Comparison of ENCODE assay signal across 30 cellular contexts in the genomic region with DNA sequence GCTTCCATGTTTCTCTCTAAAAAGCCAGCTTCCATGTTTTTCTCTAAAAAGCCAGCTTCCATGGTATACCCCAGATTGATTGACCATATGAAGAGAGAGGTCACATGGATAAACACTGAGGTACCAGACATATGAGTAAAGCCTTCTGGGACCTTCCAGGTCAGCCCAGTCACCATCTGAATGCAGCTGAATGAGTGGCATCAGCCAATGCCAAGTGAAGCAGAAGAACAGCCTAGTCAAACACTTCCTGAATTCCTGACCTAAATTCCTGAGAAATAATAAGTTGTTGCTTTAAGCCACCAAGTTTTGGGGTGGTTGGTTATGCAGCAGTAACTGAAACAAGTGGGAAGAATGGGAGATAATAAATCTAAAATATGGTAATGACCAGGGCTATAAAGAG. TPM values are rescaled to one million over a fixed set of nuclear protein-coding genes. Genes with fewer than 3 reads are reported as not detected.
DNase-seq lines count a peak whose midpoint lies in the region; ATAC-seq lines count a peak whose summit lies in the region.
"Had no signal": no experiment of that assay in that cellular context is flagged by ENCODE, and none has a peak within 500 bp of the region (broad histone marks: within the 10 kb centered on the region; RNA-seq: fewer than 3 reads in every experiment).

No MANE protein-coding gene starts in this region.

- H3K36me3 ChIP-seq in MG63 = no peaks in the 10 kb centered on the region
- no peaks in the 10 kb centered on the region for H3K36me3 ChIP-seq in neuronal stem cell (replicated peaks in 1 of 2; ENCODE audit: control insufficient read depth in 2 of 2, insufficient read depth in 2 of 2, low read length in 2 of 2)
- H3K36me3 ChIP-seq: BLaER1, esophagus muscularis mucosa had no signal

- H3K4me2 ChIP-seq in neuronal stem cell (ENCODE audit: insufficient read depth, low read length, poor library complexity, severe bottlenecking) = no peak overlapping the region
- H3K4me2 ChIP-seq: BLaER1, GM23338 had no signal

- H3K36me3 Mint-ChIP-seq in naive thymus-derived CD8-positive, alpha-beta T cell = no peaks in the 10 kb centered on the region
- H3K36me3 Mint-ChIP-seq: activated CD4-positive, alpha-beta memory T cell treated with anti-CD3 and anti-CD28 coated beads for 36 hours had no signal

- H3K4me3 Mint-ChIP-seq in naive thymus-derived CD8-positive, alpha-beta T cell = no peak overlapping the region
- H3K4me3 Mint-ChIP-seq: activated CD4-positive, alpha-beta memory T cell treated with anti-CD3 and anti-CD28 coated beads for 36 hours; activated naive CD8-positive, alpha-beta T cell treated with anti-CD3 and anti-CD28 coated beads, Interleukin-2, amount 50 U/mL, for 24 hours; activated T-cell treated with anti-CD3 and anti-CD28 coated beads, Interleukin-2, amount 50 U/mL, for 72 hours; central memory CD8-positive, alpha-beta T cell; GM23338; nephron had no signal

- H3K14ac ChIP-seq in neuronal stem cell (ENCODE audit: low read length) = no peak overlapping the region

- H3K23ac ChIP-seq in neuronal stem cell (ENCODE audit: low read depth, low read length, poor library complexity) = no peak overlapping the region

- H3K27ac Mint-ChIP-seq in naive thymus-derived CD8-positive, alpha-beta T cell = no peak overlapping the region
- H3K27ac Mint-ChIP-seq: activated CD4-positive, alpha-beta memory T cell treated with anti-CD3 and anti-CD28 coated beads for 36 hours; activated naive CD8-positive, alpha-beta T cell treated with anti-CD3 and anti-CD28 coated beads, Interleukin-2, amount 50 U/mL, for 24 hours; activated T-cell treated with anti-CD3 and anti-CD28 coated beads, Interleukin-2, amount 50 U/mL, for 72 hours; GM23338; nephron had no signal

- DNase-seq in Daoy (ENCODE audit: low read depth) = peak; percentile 45
- peak; percentile 35 for DNase-seq in MG63
- peak; percentile 60 for DNase-seq in astrocyte of the hippocampus (ENCODE audit: low read depth, low spot score)
- peak; percentile 52 for DNase-seq in retina
- no peak for DNase-seq in mucosa of gallbladder (ENCODE audit: low spot score)
- no peak for DNase-seq in neuronal stem cell (ENCODE audit: low spot score)
- DNase-seq in naive thymus-derived CD8-positive, alpha-beta T cell = no peak
- DNase-seq: activated CD4-positive, alpha-beta memory T cell treated with anti-CD3 and anti-CD28 coated beads for 36 hours; activated CD4-positive, CD25-positive, alpha-beta regulatory T cell treated with anti-CD3 and anti-CD28 coated beads, Interleukin-2, amount 50 U/mL, for 72 hours; activated naive CD8-positive, alpha-beta T cell treated with anti-CD3 and anti-CD28 coated beads, Interleukin-2, amount 50 U/mL, for 24 hours; activated T-cell treated with anti-CD3 and anti-CD28 coated beads, Interleukin-2, amount 50 U/mL, for 72 hours; body of pancreas; DMS153; dorsolateral prefrontal cortex; KG1; left cardiac atrium; mucosa of descending colon; NCI-H1417 treated with DMSO at 0.1 percent for 48 hours; NCI-H2029 treated with DMSO at 0.1 percent for 48 hours; NCI-H524 treated with DMSO at 0.1 percent for 48 hours; NK-92 treated with Interleukin-12 subunit alpha and Interleukin-12 subunit beta, amount 100 ng/mL, for 24 hours; SHP77; stimulated activated naive CD4-positive, alpha-beta T cell had no signal

- H3K9me3 ChIP-seq in MG63 (no peaks in the 10 kb centered on the region), neuronal stem cell (replicated peaks in 1 of 2; ENCODE audit: control insufficient read depth in 2 of 2, insufficient read depth in 1 of 2, low read depth in 1 of 2, low read length in 2 of 2) (no peaks in the 10 kb centered on the region)
- H3K9me3 ChIP-seq: BLaER1, body of pancreas, esophagus muscularis mucosa, mucosa of descending colon had no signal

- no peaks in the 10 kb centered on the region for H3K9me3 Mint-ChIP-seq in naive thymus-derived CD8-positive, alpha-beta T cell
- H3K9me3 Mint-ChIP-seq: activated CD4-positive, alpha-beta memory T cell treated with anti-CD3 and anti-CD28 coated beads for 36 hours; activated naive CD8-positive, alpha-beta T cell treated with anti-CD3 and anti-CD28 coated beads, Interleukin-2, amount 50 U/mL, for 24 hours; activated T-cell treated with anti-CD3 and anti-CD28 coated beads, Interleukin-2, amount 50 U/mL, for 72 hours; central memory CD8-positive, alpha-beta T cell; GM23338; nephron had no signal

- no peak overlapping the region for H4K8ac ChIP-seq in neuronal stem cell (ENCODE audit: low read depth, low read length)

- H3K4me1 ChIP-seq in neuronal stem cell (ENCODE audit: control insufficient read depth in 2 of 2, insufficient read depth in 1 of 2, low read depth in 1 of 2, low read length in 2 of 2) = peaks cover 0 to 3% of the 10 kb centered on the region in 2 donors
- H3K4me1 ChIP-seq: body of pancreas had no signal

- peaks cover 0 to 6% (median 1%) of the 10 kb centered on the region in 5 donors for H3K27me3 Mint-ChIP-seq in naive thymus-derived CD8-positive, alpha-beta T cell
- H3K27me3 Mint-ChIP-seq: central memory CD8-positive, alpha-beta T cell had no signal

- peaks cover 1% of the 10 kb centered on the region for H3K79me1 ChIP-seq in neuronal stem cell (ENCODE audit: low read depth, low read length)

- no peak overlapping the region for H3K18ac ChIP-seq in neuronal stem cell (ENCODE audit: low read length)

- no peak overlapping the region for H2AK5ac ChIP-seq in neuronal stem cell (ENCODE audit: low read depth, low read length)

- no peak overlapping the region for H3K9ac ChIP-seq in neuronal stem cell (ENCODE audit: low read depth, low read length, poor library complexity)
- H3K9ac ChIP-seq: BLaER1 had no signal

- H3K4ac ChIP-seq in neuronal stem cell (ENCODE audit: low read length) = no peak overlapping the region

- peaks cover 4 to 6% (median 5%) of the 10 kb centered on the region in 4 donors for H3K4me1 Mint-ChIP-seq in naive thymus-derived CD8-positive, alpha-beta T cell
- H3K4me1 Mint-ChIP-seq: GM23338 had no signal

- H3K4me3 ChIP-seq in MG63 (no peak overlapping the region), neuronal stem cell (ENCODE audit: low read length in 2 of 2) (no peak overlapping the region)
- H3K4me3 ChIP-seq: BLaER1, body of pancreas, dorsolateral prefrontal cortex, esophagus muscularis mucosa, GM23338, lung, mucosa of descending colon had no signal

- no peak overlapping the region for H3K27ac ChIP-seq in neuronal stem cell (replicated peaks; ENCODE audit: low read length)
- H3K27ac ChIP-seq: BLaER1, body of pancreas, dorsolateral prefrontal cortex, esophagus muscularis mucosa had no signal

- H4K91ac ChIP-seq in neuronal stem cell (ENCODE audit: low read depth, low read length, poor library complexity) = no peak overlapping the region

- no peak overlapping the region for H2AFZ ChIP-seq in neuronal stem cell (ENCODE audit: low read length)
- H2AFZ ChIP-seq: GM23338 had no signal

- H3K27me3 ChIP-seq in MG63 (no peaks in the 10 kb centered on the region), neuronal stem cell (ENCODE audit: control insufficient read depth in 3 of 3, insufficient read depth in 3 of 3, low read depth in 1 of 3, low read length in 3 of 3) (peaks cover 0 to 21% (median 0%) of the 10 kb centered on the region in 3 experiments)
- H3K27me3 ChIP-seq: BLaER1, body of pancreas, dorsolateral prefrontal cortex, esophagus muscularis mucosa had no signal

- H2BK12ac ChIP-seq in neuronal stem cell (ENCODE audit: low read length) = no peak overlapping the region

- no peak overlapping the region for H2BK5ac ChIP-seq in neuronal stem cell (ENCODE audit: low read length)

- no peak overlapping the region for H2BK15ac ChIP-seq in neuronal stem cell (ENCODE audit: low read length)

- ATAC-seq in naive thymus-derived CD8-positive, alpha-beta T cell = no peak
- ATAC-seq: activated naive CD8-positive, alpha-beta T cell treated with anti-CD3 and anti-CD28 coated beads, Interleukin-2, amount 50 U/mL, for 24 hours; activated T-cell treated with anti-CD3 and anti-CD28 coated beads, Interleukin-2, amount 50 U/mL, for 72 hours; body of pancreas; GM23338; left cardiac atrium; mucosa of descending colon had no signal

- H2BK120ac ChIP-seq in neuronal stem cell (ENCODE audit: low read depth, low read length) = no peak overlapping the region

- POLR2A ChIA-PET in naive thymus-derived CD8-positive, alpha-beta T cell (lab: Charles Lee) = no interaction called here

RNA-seq across cellular contexts. Expression of a gene that starts 5.7 kb away (rescaled TPM):
- total RNA-seq in Daoy (2014; rRNA removed; shearing (Covaris generic)) = 25.2 and 27.5 TPM in 2 replicates
- 10.0 and 21.9 TPM in 2 replicates for total RNA-seq in MG63 (2014; rRNA removed; shearing (Covaris generic); ENCODE audit: low replicate concordance)
- total RNA-seq in mucosa of gallbladder = 23.8 TPM
- polyA plus RNA-seq in neuronal stem cell (2013, experiment 1 of 2) = 20.2 TPM
- 21.3 TPM for polyA plus RNA-seq in neuronal stem cell (2013, experiment 2 of 2)
- total RNA-seq in naive thymus-derived CD8-positive, alpha-beta T cell = 10 to 100 TPM; 14.2 to 15.8 TPM
- polyA plus RNA-seq in naive thymus-derived CD8-positive, alpha-beta T cell = 1 to 10 TPM; 3.7 to 5.2 (median 4.0) TPM

RNA-seq across cellular contexts. Expression of a gene that starts 19.9 kb away (rescaled TPM):
- 7.3 and 14.9 TPM in 2 replicates for total RNA-seq in Daoy (2014; rRNA removed; shearing (Covaris generic))
- total RNA-seq in MG63 (2014; rRNA removed; shearing (Covaris generic); ENCODE audit: low replicate concordance) = 2.7 and 6.5 TPM in 2 replicates
- 3.1 TPM for total RNA-seq in mucosa of gallbladder
- 0.22 TPM for polyA plus RNA-seq in neuronal stem cell (2013, experiment 1 of 2)
- 0.17 TPM for polyA plus RNA-seq in neuronal stem cell (2013, experiment 2 of 2)
- not detected for total RNA-seq in naive thymus-derived CD8-positive, alpha-beta T cell
- polyA plus RNA-seq in naive thymus-derived CD8-positive, alpha-beta T cell = not detected
- total RNA-seq: activated CD4-positive, alpha-beta memory T cell treated with anti-CD3 and anti-CD28 coated beads for 36 hours; activated T-cell treated with anti-CD3 and anti-CD28 coated beads, Interleukin-2, amount 50 U/mL, for 72 hours; GM23338; T-helper 2 cell treated with Interferon-gamma antibody and Interleukin-4, amounts not matched to agents 100 ng/mL and 5 ng/mL, for 36 hours had no signal

Comparison
In these comparisons a context has a peak if more than half of its experiments do, and no peak if none do; other contexts are left out.
1. DNase-seq: peak in Daoy (single experiment), MG63 (single experiment), astrocyte of the hippocampus (single experiment) and retina (single experiment); none in mucosa of gallbladder (single experiment), neuronal stem cell (single experiment) and naive thymus-derived CD8-positive, alpha-beta T cell (0 of 10).